19 cellular contexts compared by ENCODE assay signal in genomic region chr10:61747341-61747740, GRCh38.
"Had no signal": no experiment of that assay in that cellular context is flagged by ENCODE, and none has a peak within 500 bp of the region (broad histone marks: within the 10 kb centered on the region; RNA-seq: fewer than 3 reads in every experiment).

No MANE protein-coding gene starts in this region.

- H3K27ac Mint-ChIP-seq: activated naive CD8-positive, alpha-beta T cell; activated T-helper 1 cell treated with anti-CD3 and anti-CD28 coated beads, Interleukin-12 subunit alpha, Interleukin-12 subunit beta, Interleukin-2, Interleukin-4 antibody, amounts not matched to agents 30 ng/mL and 10 ng/mL and 1 ng/mL, durations not matched to agents 14 hours and 24 hours and 36 hours; neural progenitor cell; stimulated activated effector memory CD8-positive, alpha-beta T cell treated with anti-CD3 and anti-CD28 coated beads, Interleukin-12 subunit alpha, Interleukin-12 subunit beta, amount 100 ng/mL, for 72 hours; type B pancreatic cell had no signal

- H3K27me3 ChIP-seq: colonic mucosa, gastrocnemius medialis, heart left ventricle, neural progenitor cell, ovary, testis had no signal

- H3K9me3 Mint-ChIP-seq: brain, neural progenitor cell had no signal

- H2AFZ ChIP-seq: neural progenitor cell had no signal

- H3K4me3 Mint-ChIP-seq: activated naive CD8-positive, alpha-beta T cell; activated T-helper 1 cell treated with anti-CD3 and anti-CD28 coated beads, Interleukin-12 subunit alpha, Interleukin-12 subunit beta, Interleukin-2, Interleukin-4 antibody, amounts not matched to agents 30 ng/mL and 10 ng/mL and 1 ng/mL, durations not matched to agents 14 hours and 24 hours and 36 hours; brain; neural progenitor cell; stimulated activated effector memory CD8-positive, alpha-beta T cell treated with anti-CD3 and anti-CD28 coated beads, Interleukin-12 subunit alpha, Interleukin-12 subunit beta, amount 100 ng/mL, for 72 hours; type B pancreatic cell had no signal

- H3K36me3 Mint-ChIP-seq: brain; neural progenitor cell; stimulated activated effector memory CD8-positive, alpha-beta T cell treated with anti-CD3 and anti-CD28 coated beads, Interleukin-12 subunit alpha, Interleukin-12 subunit beta, amount 100 ng/mL, for 72 hours had no signal

- H3K4me2 ChIP-seq: neural progenitor cell had no signal

- H3K9ac ChIP-seq: neural progenitor cell had no signal

- H3K4me1 ChIP-seq: neural progenitor cell, testis had no signal

- DNase-seq: activated CD4-positive, alpha-beta T cell treated with anti-CD3 and anti-CD28 coated beads, Interleukin-2, amount 50 U/mL, for 48 hours; activated gamma-delta T cell treated with Interleukin-2 at 50 U/mL for 16 hours; activated T-cell treated with anti-CD3 and anti-CD28 coated beads for 4 hours; caudate nucleus; colonic mucosa; gastrocnemius medialis; heart left ventricle; kidney glomerular epithelial cell; left ventricle myocardium inferior; ovary; stimulated activated CD4-positive, alpha-beta T cell treated with anti-CD3 and anti-CD28 coated beads, Interleukin-4, amount 100 ng/mL, for 24 hours; T-helper 2 cell; testis had no signal

- H3K9me3 ChIP-seq: colonic mucosa, gastrocnemius medialis, ovary, testis had no signal

- H3K4me3 ChIP-seq: colonic mucosa, gastrocnemius medialis, heart left ventricle, left ventricle myocardium inferior, neural progenitor cell, ovary, testis had no signal

- H3K27ac ChIP-seq: colonic mucosa, gastrocnemius medialis, heart left ventricle, left ventricle myocardium inferior, neural progenitor cell, ovary, testis had no signal

- H3K36me3 ChIP-seq: colonic mucosa, gastrocnemius medialis, heart left ventricle, left ventricle myocardium inferior, neural progenitor cell, ovary had no signal

- H3K27me3 Mint-ChIP-seq: activated naive CD8-positive, alpha-beta T cell; brain; type B pancreatic cell had no signal
